In genomic region chr6:35640017-35640664, GRCh38 we compare ENCODE assay signal across 17 cellular contexts. TPM values are rescaled to one million over a fixed set of nuclear protein-coding genes. Genes with fewer than 3 reads are reported as not detected.
DNase-seq lines count a peak whose midpoint lies in the region; FAIRE-seq and TF ChIP-seq lines count a peak whose summit lies in the region.
"Had no signal": no experiment of that assay in that cellular context is flagged by ENCODE, and none has a peak within 500 bp of the region (broad histone marks: within the 10 kb centered on the region; RNA-seq: fewer than 3 reads in every experiment).

No MANE protein-coding gene starts in this region.

- H3K27me3 ChIP-seq in keratinocyte (ENCODE audit: control insufficient read depth, extremely low read depth, insufficient read depth, low read length), result no peaks in the 10 kb centered on the region
- H3K27me3 ChIP-seq in ovary, result no peaks in the 10 kb centered on the region
- H3K27me3 ChIP-seq: pancreas, suprapubic skin had no signal

- H3K4me2 ChIP-seq in keratinocyte (ENCODE audit: control insufficient read depth, extremely low read depth, insufficient read depth, low read depth, low read length), result no peak overlapping the region

- intact Hi-C loops in ovary (cut with DNase I), result no loop called here

- WGBS in ovary, 3 donors, result 80 to 87% (median 81%) methylated on average over 6 of the region's 6 CpGs

- H4K20me1 ChIP-seq in keratinocyte (ENCODE audit: control insufficient read depth, extremely low read depth, insufficient read depth, low read length), result no peaks in the 10 kb centered on the region

- peaks cover 22% of the 10 kb centered on the region for H3K79me2 ChIP-seq in keratinocyte (ENCODE audit: control insufficient read depth, insufficient read depth, low read length)

- dilution Hi-C loops in keratinocyte (cut with MboI; ENCODE audit: extremely low pct_ligation_motif_present, low sequenced_read_pairs), result no loop called here

- FAIRE-seq in keratinocyte (lab: Jason Lieb, UNC), result peak; percentile 5
- FAIRE-seq: pancreas had no signal

- H3K9me1 ChIP-seq in keratinocyte (ENCODE audit: control insufficient read depth, extremely low read depth, insufficient read depth, low read length), result no peaks in the 10 kb centered on the region

- TF ChIP-seq EP300 in ovary (IDR thresholded peaks at IDR 0.05), result no peak

- no peaks in the 10 kb centered on the region for H3K9me3 ChIP-seq in keratinocyte (ENCODE audit: control insufficient read depth, low read depth, low read length)
- H3K9me3 ChIP-seq in ovary, result no peaks in the 10 kb centered on the region
- H3K9me3 ChIP-seq: left ventricle myocardium inferior, pancreas, suprapubic skin had no signal

- H3K36me3 ChIP-seq in keratinocyte (ENCODE audit: control insufficient read depth in 2 of 2, extremely low read depth in 1 of 2, insufficient read depth in 2 of 2, low read length in 2 of 2) (peaks cover 11 to 34% of the 10 kb centered on the region in 2 experiments), ovary (no peaks in the 10 kb centered on the region)

- no peak overlapping the region for H3K27ac ChIP-seq in keratinocyte (ENCODE audit: control insufficient read depth, insufficient read depth, low read length)
- H3K27ac ChIP-seq in ovary, result no peak overlapping the region
- H3K27ac ChIP-seq: left ventricle myocardium inferior, pancreas, suprapubic skin had no signal

- H3K9ac ChIP-seq in keratinocyte (ENCODE audit: control insufficient read depth, extremely low read depth, insufficient read depth, low read length), result no peak overlapping the region

- peaks cover 9% of the 10 kb centered on the region for H3K4me1 ChIP-seq in keratinocyte (ENCODE audit: control insufficient read depth, extremely low read depth, insufficient read depth, low read length)
- H3K4me1 ChIP-seq in ovary (ENCODE audit: insufficient read depth), result peaks cover 6% of the 10 kb centered on the region

- no peak for TF ChIP-seq CTCF in AG09319 (IDR thresholded peaks at IDR 0.05; ENCODE audit: low read depth, low read length)
- TF ChIP-seq CTCF in keratinocyte (optimal IDR thresholded peaks at IDR 0.05 in 1 of 3, IDR thresholded peaks at IDR 0.05 in 1 of 3, conservative IDR thresholded peaks at IDR 0.05 in 1 of 3; ENCODE audit: extremely low read depth in 1 of 3, insufficient read depth in 2 of 3, low read length in 3 of 3), result no peak
- TF ChIP-seq CTCF in ovary (IDR thresholded peaks at IDR 0.05), result no peak

- H2AFZ ChIP-seq in keratinocyte (ENCODE audit: control insufficient read depth, low read length), result no peak overlapping the region

- no peak overlapping the region for H3K4me3 ChIP-seq in keratinocyte (ENCODE audit: control insufficient read depth in 2 of 3, extremely low read depth in 1 of 3, insufficient read depth in 2 of 3, low read depth in 1 of 3, low read length in 3 of 3)
- H3K4me3 ChIP-seq in ovary, result no peak overlapping the region
- H3K4me3 ChIP-seq: left ventricle myocardium inferior, pancreas, suprapubic skin had no signal

- DNase-seq in AG09319 (ENCODE audit: extremely low read depth, low read depth) (peak; percentile 32), ELR (ENCODE audit: low read depth) (peak; percentile 32), amniotic epithelial cell (ENCODE audit: low read depth) (peak; percentile 73), keratinocyte (ENCODE audit: low read depth, low spot score) (no peak), NCI-H774 (lab: John Stamatoyannopoulos, UW) (no peak), GM19238 (ENCODE audit: insufficient read length, low spot score) (no peak), ovary (no peak)
- DNase-seq: activated T-cell treated with anti-CD3 and anti-CD28 coated beads for 4 hours; central memory CD4-positive, alpha-beta T cell; DMS 273 treated with DMSO at 0.1 percent for 48 hours; left ventricle myocardium inferior; NCI-H2029 treated with DMSO at 0.1 percent for 48 hours; NCI-H510A treated with DMSO at 0.1 percent for 48 hours; pancreas; SIG-M5; stimulated activated CD4-positive, alpha-beta T cell treated with anti-CD3 and anti-CD28 coated beads, Interleukin-2, amount 100 ng/mL, for 48 hours had no signal

- TF ChIP-seq POLR2A in ovary (IDR thresholded peaks at IDR 0.05), result no peak

RNA-seq across cellular contexts. Expression of gene FKBP5, which starts 48.6 kb away (rescaled TPM):
- polyA plus RNA-seq in keratinocyte (48.0 to 88.3 TPM (median 59.0 TPM) in 3 replicates), ovary (100 to 1,000 TPM in 1 of 2 donors, 10 to 100 TPM in 1; 69.2 to 166 TPM)
- polyA plus RNA-seq in keratinocyte (2011; ENCODE audit: low read depth), result 29.3 TPM
- 53.4 and 63.7 TPM in 2 replicates for polyA plus RNA-seq in keratinocyte (2011; cell fraction: cytosol; rRNA removed)
- 52.6 and 53.1 TPM in 2 replicates for polyA plus RNA-seq in keratinocyte (2011; cell fraction: nucleus; rRNA removed)
- 52.0 and 70.9 TPM in 2 replicates for polyA plus RNA-seq in keratinocyte (2012; ENCODE audit: low replicate concordance)
- polyA minus RNA-seq in keratinocyte, result 15.1 to 56.8 TPM (median 27.8 TPM) in 3 replicates
- polyA minus RNA-seq in keratinocyte (2011; cell fraction: cytosol; rRNA and poly(A)+ RNA removed), result 22.8 TPM
- polyA minus RNA-seq in keratinocyte (2011; cell fraction: nucleus; rRNA and poly(A)+ RNA removed), result 15.8 and 39.4 TPM in 2 replicates
- total RNA-seq in ovary, result 100 to 1,000 TPM in 5 of 7 donors, 10 to 100 TPM in 2; 36.2 to 231 (median 142) TPM

Comparison
In these comparisons a context has a peak if more than half of its experiments do, and no peak if none do; other contexts are left out.
1. DNase-seq: peak in AG09319 (single experiment), ELR (single experiment) and amniotic epithelial cell (single experiment); none in keratinocyte (single experiment), NCI-H774 (single experiment), GM19238 (single experiment) and ovary (0 of 5).